ENCODE assay signal across 17 cellular contexts in the genomic region with DNA sequence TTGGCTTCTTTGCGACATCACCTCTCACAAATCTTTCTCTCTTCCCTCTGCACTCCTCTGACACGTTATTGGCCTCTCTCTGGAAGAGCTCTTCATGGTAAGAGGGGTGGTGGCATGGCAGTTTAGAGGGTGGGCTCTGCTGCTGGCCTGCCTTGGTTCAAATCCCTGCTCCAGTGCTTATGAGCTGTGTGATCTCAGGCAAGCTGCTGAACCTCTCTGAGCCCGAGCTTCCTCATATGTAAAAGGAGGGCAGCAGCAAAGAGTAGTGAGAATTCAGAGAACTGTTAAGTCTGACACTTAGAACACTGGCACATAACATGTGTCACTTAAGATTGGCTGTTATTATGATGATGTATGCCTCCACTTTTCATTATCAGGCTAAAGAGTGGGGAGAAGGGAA.
"Had no signal": no experiment of that assay in that cellular context is flagged by ENCODE, and none has a peak within 500 bp of the region (broad histone marks: within the 10 kb centered on the region; RNA-seq: fewer than 3 reads in every experiment).

No MANE protein-coding gene starts in this region.

- H3K27ac ChIP-seq: esophagus squamous epithelium, gastroesophageal sphincter, left ventricle myocardium inferior, psoas muscle had no signal

- DNase-seq: esophagus squamous epithelium; foreskin fibroblast; glutamatergic neuron; islet precursor cell; left ventricle myocardium inferior; mesenchymal stem cell; naive B cell; psoas muscle; small intestine; stimulated activated CD4-positive, alpha-beta T cell treated with anti-CD3 and anti-CD28 coated beads, Interleukin-12 subunit alpha, Interleukin-12 subunit beta, amount 100 ng/mL, for 4 hours; stimulated activated naive CD4-positive, alpha-beta T cell treated with Interleukin-2 at 50 U/mL for 16 hours; trophoblast cell had no signal

- H3K9me3 ChIP-seq: esophagus squamous epithelium, gastroesophageal sphincter, left ventricle myocardium inferior, psoas muscle, right atrium auricular region had no signal

- H3K4me3 Mint-ChIP-seq: dendritic cell treated with granulocyte-macrophage colony-stimulating factor and Interleukin-4, amounts not matched to agents 40 ng/mL and 50 ng/mL, for 4 days; naive B cell; nephron had no signal

- H3K27me3 Mint-ChIP-seq: dendritic cell treated with granulocyte-macrophage colony-stimulating factor and Interleukin-4, amounts not matched to agents 40 ng/mL and 50 ng/mL, for 4 days; naive B cell had no signal

- H3K27me3 ChIP-seq: esophagus squamous epithelium, gastroesophageal sphincter, right atrium auricular region had no signal

- H3K27ac Mint-ChIP-seq: dendritic cell treated with granulocyte-macrophage colony-stimulating factor and Interleukin-4, amounts not matched to agents 40 ng/mL and 50 ng/mL, for 4 days; nephron had no signal

- H3K4me1 Mint-ChIP-seq: naive B cell had no signal

- H3K9me3 Mint-ChIP-seq: dendritic cell treated with granulocyte-macrophage colony-stimulating factor and Interleukin-4, amounts not matched to agents 40 ng/mL and 50 ng/mL, for 4 days; naive B cell; nephron had no signal

- H3K4me3 ChIP-seq: esophagus squamous epithelium, gastroesophageal sphincter, left ventricle myocardium inferior, lung, psoas muscle, right atrium auricular region had no signal

- H3K36me3 ChIP-seq: right atrium auricular region had no signal

- ATAC-seq: gastroesophageal sphincter, psoas muscle had no signal
